2 cellular contexts compared by ENCODE assay signal in genomic region chr17:38715216-38715943, GRCh38.
TF ChIP-seq lines count a peak whose summit lies in the region.

No MANE protein-coding gene starts in this region.

TF ChIP-seq in HEK293, 187 proteins besides CTCF, POLR2A, EP300 and RAD21:
- TF ChIP-seq KLF1 (tag by site-specific recombination; IDR thresholded peaks at IDR 0.05) (no peak), ZNF585B (tag by site-specific recombination; IDR thresholded peaks at IDR 0.05) (no peak), ZIC2 (tag by site-specific recombination; IDR thresholded peaks at IDR 0.05) (0 out of 2 replicates have a peak, but pooled peaks have one; percentile 14), PRDM4 (tag by site-specific recombination; IDR thresholded peaks at IDR 0.05) (no peak), HIC1 (tag by site-specific recombination; IDR thresholded peaks at IDR 0.05) (no peak), ZFP69B (tag by site-specific recombination; IDR thresholded peaks at IDR 0.05) (no peak), ZNF664 (tag by site-specific recombination; IDR thresholded peaks at IDR 0.05) (no peak), ZNF48 (tag by site-specific recombination; IDR thresholded peaks at IDR 0.05) (no peak), ZNF654 (tag by site-specific recombination; IDR thresholded peaks at IDR 0.05; ENCODE audit: low read depth) (no peak), ZNF513 (tag by site-specific recombination; IDR thresholded peaks at IDR 0.05) (peak; percentile 80), EGR2 (tag by site-specific recombination; IDR thresholded peaks at IDR 0.05; ENCODE audit: low read depth) (peak; percentile 27; the same call in 1 of the 2 replicates), ZFHX2 (tag by site-specific recombination; conservative IDR thresholded peaks at IDR 0.05) (peak; percentile 31; the same call in 1 of the 2 replicates), ZNF600 (tag by site-specific recombination; IDR thresholded peaks at IDR 0.05) (no peak), ZNF324 (tag by site-specific recombination; IDR thresholded peaks at IDR 0.05) (no peak), ZNF354C (tag by site-specific recombination; IDR thresholded peaks at IDR 0.05; ENCODE audit: borderline replicate concordance, low read depth) (no peak), KLF9 (tag by site-specific recombination; IDR thresholded peaks at IDR 0.05; ENCODE audit: low read depth) (no peak), ZNF266 (tag by site-specific recombination; IDR thresholded peaks at IDR 0.05; ENCODE audit: low read depth) (no peak), ZNF768 (tag by site-specific recombination; IDR thresholded peaks at IDR 0.05) (no peak)

TF ChIP-seq in GM12891, 5 proteins besides CTCF, POLR2A, EP300 and RAD21:
- no peak for TF ChIP-seq SPI1 (IDR thresholded peaks at IDR 0.05; ENCODE audit: low read depth, low read length)
- TF ChIP-seq POU2F2 (IDR thresholded peaks at IDR 0.05; ENCODE audit: low read depth, low read length), result no peak
- TF ChIP-seq PAX5 (IDR thresholded peaks at IDR 0.05; ENCODE audit: insufficient read depth, low read length, severe bottlenecking), result no peak
- no peak for TF ChIP-seq POLR2AphosphoS5 (IDR thresholded peaks at IDR 0.05; ENCODE audit: low read depth, low read length)
- no peak for TF ChIP-seq TAF1 (IDR thresholded peaks at IDR 0.05; ENCODE audit: low read depth, low read length)
